Comparison of ENCODE assay signal across 18 cellular contexts in the genomic region with DNA sequence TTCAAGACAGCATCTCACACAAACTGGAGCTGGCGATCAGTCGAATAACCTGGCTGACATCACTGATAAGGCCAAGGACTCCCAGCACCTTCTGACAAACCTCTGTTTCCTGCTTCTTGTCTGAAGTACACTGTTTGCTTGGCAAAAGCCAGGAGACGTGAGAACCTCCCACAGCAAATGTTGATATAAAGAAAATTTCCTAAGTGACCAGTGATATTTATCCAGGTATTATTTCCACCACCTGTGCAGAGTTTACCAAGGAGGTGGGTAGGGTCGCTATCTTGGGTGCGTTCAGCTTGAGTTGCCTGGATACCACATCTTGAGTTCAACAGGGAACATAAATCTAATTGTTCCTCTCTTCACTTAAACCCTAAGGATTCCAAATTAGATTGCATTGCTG.
"Had no signal": no experiment of that assay in that cellular context is flagged by ENCODE, and none has a peak within 500 bp of the region (broad histone marks: within the 10 kb centered on the region; RNA-seq: fewer than 3 reads in every experiment).

No MANE protein-coding gene starts in this region.

- H3K27ac ChIP-seq: esophagus squamous epithelium, neutrophil had no signal

- H3K36me3 ChIP-seq: esophagus squamous epithelium, neutrophil had no signal

- H3K9me3 Mint-ChIP-seq: activated B cell treated with CpG ODN at 0.5 μM for 24 hours; activated CD4-positive, alpha-beta T cell treated with anti-CD3 and anti-CD28 coated beads, Interleukin-2, amount 10 ng/mL, durations not matched to agents 24 days and 14 days; activated naive CD8-positive, alpha-beta T cell treated with anti-CD3 and anti-CD28 coated beads, Interleukin-2, amount 10 ng/mL, durations not matched to agents 7 days and 5 days; naive thymus-derived CD8-positive, alpha-beta T cell; stimulated activated naive B cell treated with anti-CD40 and anti-IgM and Interleukin-4, amounts not matched to agents 10 μg/mL and 1 μg/mL and 100 μg/mL, for 72 hours; T-helper 2 cell treated with Interferon-gamma antibody and Interleukin-4, amounts not matched to agents 5 μg/mL and 100 μg/mL, for 36 hours had no signal

- ATAC-seq: naive thymus-derived CD8-positive, alpha-beta T cell; stimulated activated naive B cell treated with anti-CD40 and anti-IgM and Interleukin-4, amounts not matched to agents 10 μg/mL and 1 μg/mL and 100 μg/mL, for 72 hours had no signal

- H3K4me1 Mint-ChIP-seq: activated B cell treated with CpG ODN at 0.5 μM for 24 hours; activated CD4-positive, alpha-beta T cell treated with anti-CD3 and anti-CD28 coated beads, Interleukin-2, amount 10 ng/mL, durations not matched to agents 24 days and 14 days; activated naive CD8-positive, alpha-beta T cell treated with anti-CD3 and anti-CD28 coated beads, Interleukin-2, amount 10 ng/mL, durations not matched to agents 7 days and 5 days; naive thymus-derived CD8-positive, alpha-beta T cell; stimulated activated naive B cell treated with anti-CD40 and anti-IgM and Interleukin-4, amounts not matched to agents 10 μg/mL and 1 μg/mL and 100 μg/mL, for 72 hours had no signal

- H3K4me3 ChIP-seq: esophagus squamous epithelium had no signal

- H3K9me3 ChIP-seq: esophagus squamous epithelium, neutrophil had no signal

- DNase-seq: activated B cell treated with CpG ODN at 0.5 μM for 24 hours; activated CD4-positive, alpha-beta T cell treated with anti-CD3 and anti-CD28 coated beads, Interleukin-2, amount 10 ng/mL, durations not matched to agents 24 days and 14 days; activated CD8-positive, alpha-beta memory T cell treated with anti-CD3 and anti-CD28 coated beads for 24 hours; activated naive CD4-positive, alpha-beta T cell; activated naive CD8-positive, alpha-beta T cell treated with anti-CD3 and anti-CD28 coated beads, Interleukin-2, amount 10 ng/mL, durations not matched to agents 7 days and 5 days; anterior cingulate cortex; cortex of kidney; effector CD4-positive, alpha-beta T cell; esophagus squamous epithelium; midbrain; naive thymus-derived CD8-positive, alpha-beta T cell; retina; stimulated activated CD4-positive, alpha-beta T cell treated with anti-CD3 and anti-CD28 coated beads, Interleukin-15, amount 100 ng/mL, for 24 hours; stimulated activated CD4-positive, alpha-beta T cell treated with anti-CD3 and anti-CD28 coated beads, Interleukin-4, amount 100 ng/mL, for 1 hour; stimulated activated naive B cell treated with anti-CD40 and anti-IgM and Interleukin-4, amounts not matched to agents 10 μg/mL and 1 μg/mL and 100 μg/mL, for 72 hours; trophoblast cell had no signal

- H3K27ac Mint-ChIP-seq: activated B cell treated with CpG ODN at 0.5 μM for 24 hours; activated CD4-positive, alpha-beta T cell treated with anti-CD3 and anti-CD28 coated beads, Interleukin-2, amount 10 ng/mL, durations not matched to agents 24 days and 14 days; activated naive CD8-positive, alpha-beta T cell treated with anti-CD3 and anti-CD28 coated beads, Interleukin-2, amount 10 ng/mL, durations not matched to agents 7 days and 5 days; naive thymus-derived CD8-positive, alpha-beta T cell; stimulated activated naive B cell treated with anti-CD40 and anti-IgM and Interleukin-4, amounts not matched to agents 10 μg/mL and 1 μg/mL and 100 μg/mL, for 72 hours; T-helper 2 cell treated with Interferon-gamma antibody and Interleukin-4, amounts not matched to agents 5 μg/mL and 100 μg/mL, for 36 hours had no signal

- H3K36me3 Mint-ChIP-seq: activated naive CD8-positive, alpha-beta T cell treated with anti-CD3 and anti-CD28 coated beads, Interleukin-2, amount 10 ng/mL, durations not matched to agents 7 days and 5 days; naive thymus-derived CD8-positive, alpha-beta T cell; stimulated activated naive B cell treated with anti-CD40 and anti-IgM and Interleukin-4, amounts not matched to agents 10 μg/mL and 1 μg/mL and 100 μg/mL, for 72 hours had no signal

- H3K4me3 Mint-ChIP-seq: activated B cell treated with CpG ODN at 0.5 μM for 24 hours; activated CD4-positive, alpha-beta T cell treated with anti-CD3 and anti-CD28 coated beads, Interleukin-2, amount 10 ng/mL, durations not matched to agents 24 days and 14 days; activated naive CD8-positive, alpha-beta T cell treated with anti-CD3 and anti-CD28 coated beads, Interleukin-2, amount 10 ng/mL, durations not matched to agents 7 days and 5 days; naive thymus-derived CD8-positive, alpha-beta T cell; stimulated activated naive B cell treated with anti-CD40 and anti-IgM and Interleukin-4, amounts not matched to agents 10 μg/mL and 1 μg/mL and 100 μg/mL, for 72 hours; T-helper 2 cell treated with Interferon-gamma antibody and Interleukin-4, amounts not matched to agents 5 μg/mL and 100 μg/mL, for 36 hours had no signal
